In genomic region chr11:57249384-57250319, GRCh38 we compare ENCODE assay signal across 8 cellular contexts. TPM values are rescaled to one million over a fixed set of nuclear protein-coding genes. Genes with fewer than 3 reads are reported as not detected.
A peak's percentile ranks its signal among the peaks of the same experiment; 100 is the strongest.
DNase-seq lines count a peak whose midpoint lies in the region; ATAC-seq and TF ChIP-seq lines count a peak whose summit lies in the region.

No MANE protein-coding gene starts in this region.

- H3K9me2 ChIP-seq in DOHH2 (replicated peaks; ENCODE audit: control insufficient read depth, low read length): no peaks in the 10 kb centered on the region

- ATAC-seq in GM19467 (IDR thresholded peaks at IDR 0.05; ENCODE audit: unreplicated experiment): peak; percentile 53

- H4K20me1 ChIP-seq in DOHH2 (ENCODE audit: control insufficient read depth, insufficient read depth, low read depth, low read length): no peaks in the 10 kb centered on the region

- H3K79me2 ChIP-seq in DOHH2 (ENCODE audit: control insufficient read depth, low read length): no peaks in the 10 kb centered on the region

- no peak overlapping the region for H3K4me3 ChIP-seq in DOHH2 (ENCODE audit: low read length)
- H3K4me3 ChIP-seq in SJSA1: no peak overlapping the region
- no peak overlapping the region for H3K4me3 ChIP-seq in astrocyte of the spinal cord (ENCODE audit: low read depth, low read length)

- H3K9me3 ChIP-seq in DOHH2 (ENCODE audit: control insufficient read depth, insufficient read depth, low read length): no peaks in the 10 kb centered on the region
- no peaks in the 10 kb centered on the region for H3K9me3 ChIP-seq in SJSA1 (replicated peaks)

- in situ Hi-C loops in astrocyte of the spinal cord (cut with HindIII; ENCODE audit: low sequenced_read_pairs): no loop called here

- H3K27ac ChIP-seq in DOHH2 (ENCODE audit: low read depth, low read length) (no peak overlapping the region), SJSA1 (no peak overlapping the region)

- TF ChIP-seq CTCF in DOHH2 (IDR thresholded peaks at IDR 0.05; ENCODE audit: low read depth, low read length, poor library complexity, severe bottlenecking): peak; percentile 72
- TF ChIP-seq CTCF in astrocyte of the spinal cord (IDR thresholded peaks at IDR 0.05; ENCODE audit: low read depth, low read length): peak; percentile 86

- H3K4me1 ChIP-seq in DOHH2 (ENCODE audit: control insufficient read depth, low read length) (peaks cover 4% of the 10 kb centered on the region; the same call in 1 of the 2 replicates), SJSA1 (replicated peaks) (peaks cover 9% of the 10 kb centered on the region)

- H3K4me2 ChIP-seq in DOHH2 (ENCODE audit: low read length): no peak overlapping the region

- H3K36me3 ChIP-seq in DOHH2 (ENCODE audit: control insufficient read depth, low read length) (no peaks in the 10 kb centered on the region), SJSA1 (no peaks in the 10 kb centered on the region)

- H3F3A ChIP-seq in DOHH2 (ENCODE audit: control insufficient read depth, insufficient read depth): no peaks in the 10 kb centered on the region

- DNase-seq in HuH-7 (ENCODE audit: low spot score): peak; percentile 33
- peak; percentile 60 to 65 for DNase-seq in SJSA1 (ENCODE audit: low read depth in 1 of 2, low spot score in 2 of 2)
- DNase-seq in astrocyte of the spinal cord (ENCODE audit: low read depth, low spot score): peak; percentile 64
- DNase-seq in inferior parietal cortex (ENCODE audit: extremely low spot score): peak; percentile 76
- DNase-seq in stimulated activated CD4-positive, alpha-beta T cell treated with anti-CD3 and anti-CD28 coated beads, Interleukin-1b, Interleukin-23, amount 100 ng/mL, for 24 hours (ENCODE audit: low read depth in 4 of 4, low spot score in 1 of 4): peak; percentile 9 to 33 (median 20)
- no peak for DNase-seq in central memory CD4-positive, alpha-beta T cell

- H3K27me3 ChIP-seq in DOHH2 (ENCODE audit: control insufficient read depth, low read length) (peaks cover 9% of the 10 kb centered on the region), SJSA1 (replicated peaks) (no peaks in the 10 kb centered on the region)

RNA-seq across cellular contexts. Expression of gene APLNR, which starts 12.6 kb away (rescaled TPM):
- total RNA-seq in SJSA1 (2014; rRNA removed; shearing (Covaris generic)): not detected in 2 replicates
